ENCODE assay signal across 34 cellular contexts in the genomic region with DNA sequence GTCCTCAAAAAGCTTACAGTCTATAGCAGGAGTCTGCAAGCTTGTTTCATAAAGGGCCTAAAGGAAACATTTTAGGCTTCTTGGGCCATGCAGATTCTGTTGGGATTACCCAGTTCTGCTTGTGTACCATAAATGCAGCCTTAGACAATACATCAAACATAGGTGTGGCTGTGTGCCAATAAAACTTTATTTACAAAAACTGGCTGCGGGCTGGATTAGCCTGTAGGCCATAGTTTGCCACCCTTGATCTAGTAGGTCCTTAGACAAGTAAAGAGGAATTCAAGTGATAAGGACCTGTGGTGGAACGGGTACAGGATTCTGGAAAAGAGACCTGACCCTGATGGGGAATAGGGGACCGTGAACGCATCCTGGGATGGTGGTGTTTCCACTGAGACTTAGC.
"Had no signal": no experiment of that assay in that cellular context is flagged by ENCODE, and none has a peak within 500 bp of the region (broad histone marks: within the 10 kb centered on the region; RNA-seq: fewer than 3 reads in every experiment).

No MANE protein-coding gene starts in this region.

- H3K27ac Mint-ChIP-seq: activated B cell treated with CpG ODN at 0.5 μM for 24 hours; activated naive CD8-positive, alpha-beta T cell treated with anti-CD3 and anti-CD28 coated beads for 36 hours; activated naive CD8-positive, alpha-beta T cell treated with anti-CD3 and anti-CD28 coated beads, Interleukin-2, amount 50 U/mL, for 24 hours; activated T-cell treated with anti-CD3 and anti-CD28 coated beads, Interleukin-2, amount 50 U/mL, for 24 hours; activated T-cell treated with anti-CD3 and anti-CD28 coated beads, Interleukin-2, amount 50 U/mL, for 72 hours; effector memory CD8-positive, alpha-beta T cell; T-helper 17 cell; T-helper 2 cell treated with Interferon-gamma antibody and Interleukin-4, amounts not matched to agents 5 μg/mL and 100 μg/mL, for 36 hours had no signal

- H3K27ac ChIP-seq: adrenal gland, body of pancreas, epithelial cell of prostate, esophagus squamous epithelium, gastroesophageal sphincter, heart right ventricle, WERI-Rb-1 had no signal

- H3K4me1 Mint-ChIP-seq: activated B cell treated with CpG ODN at 0.5 μM for 24 hours, T-helper 17 cell had no signal

- DNase-seq: activated B cell treated with CpG ODN at 0.5 μM for 24 hours; activated CD4-positive, alpha-beta T cell treated with anti-CD3 and anti-CD28 coated beads for 48 hours; activated CD4-positive, alpha-beta T cell treated with anti-CD3 and anti-CD28 coated beads, Interleukin-2, amount 50 U/mL, for 1 hour; activated CD4-positive, alpha-beta T cell treated with anti-CD3 and anti-CD28 coated beads, Interleukin-2, amount 50 U/mL, for 48 hours; activated CD8-positive, alpha-beta memory T cell treated with anti-CD3 and anti-CD28 coated beads, Interleukin-2, amount 50 U/mL, for 48 hours; activated gamma-delta T cell; activated naive CD4-positive, alpha-beta T cell treated with anti-CD3 and anti-CD28 coated beads, Interleukin-2, amount 50 U/mL, for 16 hours; activated naive CD4-positive, alpha-beta T cell treated with Interleukin-2 at 50 U/mL for 16 hours; activated naive CD8-positive, alpha-beta T cell treated with anti-CD3 and anti-CD28 coated beads for 36 hours; activated naive CD8-positive, alpha-beta T cell treated with anti-CD3 and anti-CD28 coated beads, Interleukin-2, amount 50 U/mL, for 24 hours; activated T-cell treated with anti-CD3 and anti-CD28 coated beads for 4 hours; activated T-cell treated with anti-CD3 and anti-CD28 coated beads, Interleukin-2, amount 50 U/mL, for 24 hours; activated T-cell treated with anti-CD3 and anti-CD28 coated beads, Interleukin-2, amount 50 U/mL, for 72 hours; adrenal gland; amygdala; aorta; body of pancreas; caudate nucleus; cortex of kidney; dermis blood vessel endothelial cell; effector CD4-positive, alpha-beta T cell; effector memory CD8-positive, alpha-beta T cell; esophagus squamous epithelium; foreskin melanocyte; heart right ventricle; T-helper 1 cell; T-helper 17 cell; T1000; WERI-Rb-1 had no signal

- H3K36me3 ChIP-seq: WERI-Rb-1 had no signal

- H3K9me3 Mint-ChIP-seq: activated B cell treated with CpG ODN at 0.5 μM for 24 hours; activated naive CD8-positive, alpha-beta T cell treated with anti-CD3 and anti-CD28 coated beads for 36 hours; activated naive CD8-positive, alpha-beta T cell treated with anti-CD3 and anti-CD28 coated beads, Interleukin-2, amount 50 U/mL, for 24 hours; activated T-cell treated with anti-CD3 and anti-CD28 coated beads, Interleukin-2, amount 50 U/mL, for 24 hours; activated T-cell treated with anti-CD3 and anti-CD28 coated beads, Interleukin-2, amount 50 U/mL, for 72 hours; effector memory CD8-positive, alpha-beta T cell; T-helper 2 cell treated with Interferon-gamma antibody and Interleukin-4, amounts not matched to agents 5 μg/mL and 100 μg/mL, for 36 hours had no signal

- H3K9me3 ChIP-seq: adrenal gland, body of pancreas, esophagus squamous epithelium, gastroesophageal sphincter, heart right ventricle had no signal

- H3K4me1 ChIP-seq: adrenal gland, body of pancreas, esophagus squamous epithelium, gastroesophageal sphincter had no signal

- H3K27me3 Mint-ChIP-seq: activated B cell treated with CpG ODN at 0.5 μM for 24 hours; activated naive CD8-positive, alpha-beta T cell treated with anti-CD3 and anti-CD28 coated beads for 36 hours; activated naive CD8-positive, alpha-beta T cell treated with anti-CD3 and anti-CD28 coated beads, Interleukin-2, amount 50 U/mL, for 24 hours; activated T-cell treated with anti-CD3 and anti-CD28 coated beads, Interleukin-2, amount 50 U/mL, for 24 hours; effector memory CD8-positive, alpha-beta T cell; T-helper 17 cell had no signal

- H3K27me3 ChIP-seq: adrenal gland, body of pancreas, esophagus squamous epithelium, gastroesophageal sphincter, heart right ventricle had no signal

- H3K4me3 Mint-ChIP-seq: activated B cell treated with CpG ODN at 0.5 μM for 24 hours; activated naive CD8-positive, alpha-beta T cell treated with anti-CD3 and anti-CD28 coated beads for 36 hours; activated naive CD8-positive, alpha-beta T cell treated with anti-CD3 and anti-CD28 coated beads, Interleukin-2, amount 50 U/mL, for 24 hours; activated T-cell treated with anti-CD3 and anti-CD28 coated beads, Interleukin-2, amount 50 U/mL, for 24 hours; activated T-cell treated with anti-CD3 and anti-CD28 coated beads, Interleukin-2, amount 50 U/mL, for 72 hours; effector memory CD8-positive, alpha-beta T cell; T-helper 17 cell; T-helper 2 cell treated with Interferon-gamma antibody and Interleukin-4, amounts not matched to agents 5 μg/mL and 100 μg/mL, for 36 hours had no signal

- ATAC-seq: activated CD4-positive, CD25-positive, alpha-beta regulatory T cell treated with anti-CD3 and anti-CD28 coated beads, Interleukin-2, amount 50 U/mL, for 24 hours; activated naive CD8-positive, alpha-beta T cell treated with anti-CD3 and anti-CD28 coated beads, Interleukin-2, amount 50 U/mL, for 24 hours; activated T-cell treated with anti-CD3 and anti-CD28 coated beads, Interleukin-2, amount 50 U/mL, for 72 hours; body of pancreas; effector memory CD8-positive, alpha-beta T cell; gastroesophageal sphincter; heart right ventricle; T-helper 17 cell had no signal

- H3K4me3 ChIP-seq: adrenal gland, body of pancreas, esophagus squamous epithelium, gastroesophageal sphincter, heart right ventricle had no signal

- FAIRE-seq: colon had no signal
